1 cellular context compared by ENCODE assay signal in the genomic region with DNA sequence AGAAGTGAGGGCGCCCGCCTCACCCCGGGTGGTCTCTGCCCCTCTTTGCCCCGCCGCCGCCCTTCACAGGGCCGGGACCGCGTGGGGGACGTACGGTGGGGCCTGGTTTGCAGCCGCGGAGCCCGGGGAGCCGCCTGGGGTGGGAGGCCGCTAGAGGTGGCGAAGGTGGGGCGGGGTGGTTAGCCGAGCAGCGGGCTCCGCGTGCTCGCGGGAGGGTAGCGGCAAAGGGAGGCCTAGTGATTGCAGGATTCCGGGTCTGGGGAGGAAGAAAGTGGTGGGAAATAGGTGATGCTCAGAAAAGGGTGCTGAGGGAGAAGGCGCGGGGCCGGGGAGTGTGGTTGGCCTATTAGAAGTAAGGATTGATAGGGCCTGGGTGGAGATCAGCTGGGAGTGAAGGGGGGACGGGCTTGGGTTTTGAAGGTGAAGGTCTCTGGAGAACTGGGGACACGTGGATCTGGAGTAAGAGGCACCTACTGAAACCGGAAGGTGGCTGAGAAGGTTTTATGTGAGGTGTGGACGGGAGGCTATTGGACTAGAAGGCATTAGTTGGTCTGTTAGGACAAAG.
TF ChIP-seq lines count a peak whose summit lies in the region.

No MANE protein-coding gene starts in this region.

TF ChIP-seq in HEK293, 187 proteins besides CTCF, POLR2A, EP300 and RAD21 (continued from another document and continues in another):
- TF ChIP-seq, protein P1, sequence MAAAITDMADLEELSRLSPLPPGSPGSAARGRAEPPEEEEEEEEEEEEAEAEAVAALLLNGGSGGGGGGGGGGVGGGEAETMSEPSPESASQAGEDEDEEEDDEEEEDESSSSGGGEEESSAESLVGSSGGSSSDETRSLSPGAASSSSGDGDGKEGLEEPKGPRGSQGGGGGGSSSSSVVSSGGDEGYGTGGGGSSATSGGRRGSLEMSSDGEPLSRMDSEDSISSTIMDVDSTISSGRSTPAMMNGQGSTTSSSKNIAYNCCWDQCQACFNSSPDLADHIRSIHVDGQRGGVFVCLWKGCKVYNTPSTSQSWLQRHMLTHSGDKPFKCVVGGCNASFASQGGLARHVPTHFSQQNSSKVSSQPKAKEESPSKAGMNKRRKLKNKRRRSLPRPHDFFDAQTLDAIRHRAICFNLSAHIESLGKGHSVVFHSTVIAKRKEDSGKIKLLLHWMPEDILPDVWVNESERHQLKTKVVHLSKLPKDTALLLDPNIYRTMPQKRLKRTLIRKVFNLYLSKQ (tag by site-specific recombination; IDR thresholded peaks at IDR 0.05; ENCODE audit: borderline replicate concordance) = no peak
- TF ChIP-seq, protein P2, sequence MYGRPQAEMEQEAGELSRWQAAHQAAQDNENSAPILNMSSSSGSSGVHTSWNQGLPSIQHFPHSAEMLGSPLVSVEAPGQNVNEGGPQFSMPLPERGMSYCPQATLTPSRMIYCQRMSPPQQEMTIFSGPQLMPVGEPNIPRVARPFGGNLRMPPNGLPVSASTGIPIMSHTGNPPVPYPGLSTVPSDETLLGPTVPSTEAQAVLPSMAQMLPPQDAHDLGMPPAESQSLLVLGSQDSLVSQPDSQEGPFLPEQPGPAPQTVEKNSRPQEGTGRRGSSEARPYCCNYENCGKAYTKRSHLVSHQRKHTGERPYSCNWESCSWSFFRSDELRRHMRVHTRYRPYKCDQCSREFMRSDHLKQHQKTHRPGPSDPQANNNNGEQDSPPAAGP (tag by site-specific recombination; IDR thresholded peaks at IDR 0.05) = no peak
- no peak for TF ChIP-seq REPIN1 (tag by site-specific recombination; IDR thresholded peaks at IDR 0.05; ENCODE audit: low read depth)
- TF ChIP-seq ZFP37 (tag by site-specific recombination; IDR thresholded peaks at IDR 0.05) = no peak
- TF ChIP-seq GLI4 (tag by site-specific recombination; IDR thresholded peaks at IDR 0.05) = no peak
- TF ChIP-seq ZNF114 (tag by site-specific recombination; IDR thresholded peaks at IDR 0.05) = no peak
- no peak for TF ChIP-seq ZBTB48 (tag by site-specific recombination; IDR thresholded peaks at IDR 0.05)
- no peak for TF ChIP-seq ZNF837 (tag by site-specific recombination; IDR thresholded peaks at IDR 0.05)
- TF ChIP-seq, protein P3, sequence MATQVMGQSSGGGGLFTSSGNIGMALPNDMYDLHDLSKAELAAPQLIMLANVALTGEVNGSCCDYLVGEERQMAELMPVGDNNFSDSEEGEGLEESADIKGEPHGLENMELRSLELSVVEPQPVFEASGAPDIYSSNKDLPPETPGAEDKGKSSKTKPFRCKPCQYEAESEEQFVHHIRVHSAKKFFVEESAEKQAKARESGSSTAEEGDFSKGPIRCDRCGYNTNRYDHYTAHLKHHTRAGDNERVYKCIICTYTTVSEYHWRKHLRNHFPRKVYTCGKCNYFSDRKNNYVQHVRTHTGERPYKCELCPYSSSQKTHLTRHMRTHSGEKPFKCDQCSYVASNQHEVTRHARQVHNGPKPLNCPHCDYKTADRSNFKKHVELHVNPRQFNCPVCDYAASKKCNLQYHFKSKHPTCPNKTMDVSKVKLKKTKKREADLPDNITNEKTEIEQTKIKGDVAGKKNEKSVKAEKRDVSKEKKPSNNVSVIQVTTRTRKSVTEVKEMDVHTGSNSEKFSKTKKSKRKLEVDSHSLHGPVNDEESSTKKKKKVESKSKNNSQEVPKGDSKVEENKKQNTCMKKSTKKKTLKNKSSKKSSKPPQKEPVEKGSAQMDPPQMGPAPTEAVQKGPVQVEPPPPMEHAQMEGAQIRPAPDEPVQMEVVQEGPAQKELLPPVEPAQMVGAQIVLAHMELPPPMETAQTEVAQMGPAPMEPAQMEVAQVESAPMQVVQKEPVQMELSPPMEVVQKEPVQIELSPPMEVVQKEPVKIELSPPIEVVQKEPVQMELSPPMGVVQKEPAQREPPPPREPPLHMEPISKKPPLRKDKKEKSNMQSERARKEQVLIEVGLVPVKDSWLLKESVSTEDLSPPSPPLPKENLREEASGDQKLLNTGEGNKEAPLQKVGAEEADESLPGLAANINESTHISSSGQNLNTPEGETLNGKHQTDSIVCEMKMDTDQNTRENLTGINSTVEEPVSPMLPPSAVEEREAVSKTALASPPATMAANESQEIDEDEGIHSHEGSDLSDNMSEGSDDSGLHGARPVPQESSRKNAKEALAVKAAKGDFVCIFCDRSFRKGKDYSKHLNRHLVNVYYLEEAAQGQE (tag by site-specific recombination; IDR thresholded peaks at IDR 0.05) = no peak
- TF ChIP-seq, protein P4, sequence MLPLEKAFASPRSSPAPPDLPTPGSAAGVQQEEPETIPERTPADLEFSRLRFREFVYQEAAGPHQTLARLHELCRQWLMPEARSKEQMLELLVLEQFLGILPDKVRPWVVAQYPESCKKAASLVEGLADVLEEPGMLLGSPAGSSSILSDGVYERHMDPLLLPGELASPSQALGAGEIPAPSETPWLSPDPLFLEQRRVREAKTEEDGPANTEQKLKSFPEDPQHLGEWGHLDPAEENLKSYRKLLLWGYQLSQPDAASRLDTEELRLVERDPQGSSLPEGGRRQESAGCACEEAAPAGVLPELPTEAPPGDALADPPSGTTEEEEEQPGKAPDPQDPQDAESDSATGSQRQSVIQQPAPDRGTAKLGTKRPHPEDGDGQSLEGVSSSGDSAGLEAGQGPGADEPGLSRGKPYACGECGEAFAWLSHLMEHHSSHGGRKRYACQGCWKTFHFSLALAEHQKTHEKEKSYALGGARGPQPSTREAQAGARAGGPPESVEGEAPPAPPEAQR (tag by site-specific recombination; IDR thresholded peaks at IDR 0.05) = no peak
- TF ChIP-seq ZNF433 (tag by site-specific recombination; IDR thresholded peaks at IDR 0.05; ENCODE audit: low read depth) = no peak
- no peak for TF ChIP-seq SP7 (tag by site-specific recombination; IDR thresholded peaks at IDR 0.05)
- TF ChIP-seq ZNF274 (IDR thresholded peaks at IDR 0.05; ENCODE audit: low read length) = no peak
- TF ChIP-seq ZNF274 (tag by site-specific recombination; IDR thresholded peaks at IDR 0.05; ENCODE audit: borderline replicate concordance) = no peak
- no peak for TF ChIP-seq ZNF843 (tag by site-specific recombination; IDR thresholded peaks at IDR 0.05)
- TF ChIP-seq ZNF140 (tag by site-specific recombination; IDR thresholded peaks at IDR 0.05) = no peak
- no peak for TF ChIP-seq HOXA7 (CRISPR knock-in tag; IDR thresholded peaks at IDR 0.05; ENCODE audit: borderline replicate concordance)
- TF ChIP-seq ZNF830 (tag by site-specific recombination; IDR thresholded peaks at IDR 0.05; ENCODE audit: low read depth) = no peak
- TF ChIP-seq, protein P5, sequence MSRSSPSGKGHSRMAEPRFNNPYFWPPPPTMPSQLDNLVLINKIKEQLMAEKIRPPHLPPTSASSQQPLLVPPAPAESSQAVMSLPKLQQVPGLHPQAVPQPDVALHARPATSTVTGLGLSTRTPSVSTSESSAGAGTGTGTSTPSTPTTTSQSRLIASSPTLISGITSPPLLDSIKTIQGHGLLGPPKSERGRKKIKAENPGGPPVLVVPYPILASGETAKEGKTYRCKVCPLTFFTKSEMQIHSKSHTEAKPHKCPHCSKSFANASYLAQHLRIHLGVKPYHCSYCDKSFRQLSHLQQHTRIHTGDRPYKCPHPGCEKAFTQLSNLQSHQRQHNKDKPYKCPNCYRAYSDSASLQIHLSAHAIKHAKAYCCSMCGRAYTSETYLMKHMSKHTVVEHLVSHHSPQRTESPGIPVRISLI (tag by site-specific recombination; IDR thresholded peaks at IDR 0.05) = no peak
- TF ChIP-seq ZNF530 (tag by site-specific recombination; IDR thresholded peaks at IDR 0.05; ENCODE audit: low read depth) = no peak
- TF ChIP-seq ZNF146 (tag by site-specific recombination; IDR thresholded peaks at IDR 0.05) = no peak
- no peak for TF ChIP-seq ZNF121 (tag by site-specific recombination; IDR thresholded peaks at IDR 0.05)
- no peak for TF ChIP-seq ZNF558 (tag by site-specific recombination; IDR thresholded peaks at IDR 0.05)
- no peak for TF ChIP-seq SCRT1 (tag by site-specific recombination; IDR thresholded peaks at IDR 0.05; ENCODE audit: borderline replicate concordance)
- TF ChIP-seq ZFHX2 (tag by site-specific recombination; conservative IDR thresholded peaks at IDR 0.05) = 0 out of 2 replicates have a peak, but pooled peaks have one; percentile 3
- TF ChIP-seq ZNF660 (tag by site-specific recombination; IDR thresholded peaks at IDR 0.05) = 0 out of 2 replicates have a peak, but pooled peaks have one; percentile 24
- TF ChIP-seq ZNF501 (tag by site-specific recombination; IDR thresholded peaks at IDR 0.05) = 0 out of 2 replicates have a peak, but pooled peaks have one; percentile 37
- no peak for TF ChIP-seq ZNF112 (tag by site-specific recombination; IDR thresholded peaks at IDR 0.05)
- TF ChIP-seq, protein P6, sequence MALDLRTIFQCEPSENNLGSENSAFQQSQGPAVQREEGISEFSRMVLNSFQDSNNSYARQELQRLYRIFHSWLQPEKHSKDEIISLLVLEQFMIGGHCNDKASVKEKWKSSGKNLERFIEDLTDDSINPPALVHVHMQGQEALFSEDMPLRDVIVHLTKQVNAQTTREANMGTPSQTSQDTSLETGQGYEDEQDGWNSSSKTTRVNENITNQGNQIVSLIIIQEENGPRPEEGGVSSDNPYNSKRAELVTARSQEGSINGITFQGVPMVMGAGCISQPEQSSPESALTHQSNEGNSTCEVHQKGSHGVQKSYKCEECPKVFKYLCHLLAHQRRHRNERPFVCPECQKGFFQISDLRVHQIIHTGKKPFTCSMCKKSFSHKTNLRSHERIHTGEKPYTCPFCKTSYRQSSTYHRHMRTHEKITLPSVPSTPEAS (tag by site-specific recombination; IDR thresholded peaks at IDR 0.05) = peak; percentile 51; the same call in 1 of the 2 replicates
- no peak for TF ChIP-seq ZNF133 (tag by site-specific recombination; IDR thresholded peaks at IDR 0.05)
- TF ChIP-seq, protein P7, sequence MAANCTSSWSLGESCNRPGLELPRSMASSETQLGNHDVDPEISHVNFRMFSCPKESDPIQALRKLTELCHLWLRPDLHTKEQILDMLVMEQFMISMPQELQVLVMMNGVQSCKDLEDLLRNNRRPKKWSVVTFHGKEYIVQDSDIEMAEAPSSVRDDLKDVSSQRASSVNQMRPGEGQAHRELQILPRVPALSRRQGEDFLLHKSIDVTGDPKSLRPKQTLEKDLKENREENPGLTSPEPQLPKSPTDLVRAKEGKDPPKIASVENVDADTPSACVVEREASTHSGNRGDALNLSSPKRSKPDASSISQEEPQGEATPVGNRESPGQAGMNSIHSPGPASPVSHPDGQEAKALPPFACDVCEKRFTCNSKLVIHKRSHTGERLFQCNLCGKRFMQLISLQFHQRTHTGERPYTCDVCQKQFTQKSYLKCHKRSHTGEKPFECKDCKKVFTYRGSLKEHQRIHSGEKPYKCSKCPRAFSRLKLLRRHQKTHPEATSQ (tag by site-specific recombination; IDR thresholded peaks at IDR 0.05) = no peak
- TF ChIP-seq ZNF792 (tag by site-specific recombination; IDR thresholded peaks at IDR 0.05) = no peak
- TF ChIP-seq GLIS2 (tag by site-specific recombination; IDR thresholded peaks at IDR 0.05) = peak; percentile 66
- TF ChIP-seq ZNF157 (tag by site-specific recombination; IDR thresholded peaks at IDR 0.05) = no peak
- no peak for TF ChIP-seq ZNF426 (tag by site-specific recombination; IDR thresholded peaks at IDR 0.05)
- TF ChIP-seq, protein P8, sequence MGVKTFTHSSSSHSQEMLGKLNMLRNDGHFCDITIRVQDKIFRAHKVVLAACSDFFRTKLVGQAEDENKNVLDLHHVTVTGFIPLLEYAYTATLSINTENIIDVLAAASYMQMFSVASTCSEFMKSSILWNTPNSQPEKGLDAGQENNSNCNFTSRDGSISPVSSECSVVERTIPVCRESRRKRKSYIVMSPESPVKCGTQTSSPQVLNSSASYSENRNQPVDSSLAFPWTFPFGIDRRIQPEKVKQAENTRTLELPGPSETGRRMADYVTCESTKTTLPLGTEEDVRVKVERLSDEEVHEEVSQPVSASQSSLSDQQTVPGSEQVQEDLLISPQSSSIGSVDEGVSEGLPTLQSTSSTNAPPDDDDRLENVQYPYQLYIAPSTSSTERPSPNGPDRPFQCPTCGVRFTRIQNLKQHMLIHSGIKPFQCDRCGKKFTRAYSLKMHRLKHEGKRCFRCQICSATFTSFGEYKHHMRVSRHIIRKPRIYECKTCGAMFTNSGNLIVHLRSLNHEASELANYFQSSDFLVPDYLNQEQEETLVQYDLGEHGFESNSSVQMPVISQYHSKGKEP (tag by site-specific recombination; IDR thresholded peaks at IDR 0.05) = no peak
- TF ChIP-seq ZNF19 (tag by site-specific recombination; IDR thresholded peaks at IDR 0.05; ENCODE audit: low read depth) = no peak
- no peak for TF ChIP-seq ZNF548 (tag by site-specific recombination; IDR thresholded peaks at IDR 0.05)
- no peak for TF ChIP-seq ZNF394 (tag by site-specific recombination; IDR thresholded peaks at IDR 0.05; ENCODE audit: borderline replicate concordance)
- TF ChIP-seq ZNF16 (tag by site-specific recombination; IDR thresholded peaks at IDR 0.05; ENCODE audit: low read depth) = no peak
- TF ChIP-seq, protein P9, sequence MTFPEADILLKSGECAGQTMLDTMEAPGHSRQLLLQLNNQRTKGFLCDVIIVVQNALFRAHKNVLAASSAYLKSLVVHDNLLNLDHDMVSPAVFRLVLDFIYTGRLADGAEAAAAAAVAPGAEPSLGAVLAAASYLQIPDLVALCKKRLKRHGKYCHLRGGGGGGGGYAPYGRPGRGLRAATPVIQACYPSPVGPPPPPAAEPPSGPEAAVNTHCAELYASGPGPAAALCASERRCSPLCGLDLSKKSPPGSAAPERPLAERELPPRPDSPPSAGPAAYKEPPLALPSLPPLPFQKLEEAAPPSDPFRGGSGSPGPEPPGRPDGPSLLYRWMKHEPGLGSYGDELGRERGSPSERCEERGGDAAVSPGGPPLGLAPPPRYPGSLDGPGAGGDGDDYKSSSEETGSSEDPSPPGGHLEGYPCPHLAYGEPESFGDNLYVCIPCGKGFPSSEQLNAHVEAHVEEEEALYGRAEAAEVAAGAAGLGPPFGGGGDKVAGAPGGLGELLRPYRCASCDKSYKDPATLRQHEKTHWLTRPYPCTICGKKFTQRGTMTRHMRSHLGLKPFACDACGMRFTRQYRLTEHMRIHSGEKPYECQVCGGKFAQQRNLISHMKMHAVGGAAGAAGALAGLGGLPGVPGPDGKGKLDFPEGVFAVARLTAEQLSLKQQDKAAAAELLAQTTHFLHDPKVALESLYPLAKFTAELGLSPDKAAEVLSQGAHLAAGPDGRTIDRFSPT (tag by site-specific recombination; IDR thresholded peaks at IDR 0.05) = no peak
- TF ChIP-seq ZNF354C (tag by site-specific recombination; IDR thresholded peaks at IDR 0.05; ENCODE audit: borderline replicate concordance, low read depth) = no peak
- TF ChIP-seq BCL11A (tag by site-specific recombination; IDR thresholded peaks at IDR 0.05; ENCODE audit: low read depth) = no peak
- no peak for TF ChIP-seq GLI2 (tag by site-specific recombination; IDR thresholded peaks at IDR 0.05; ENCODE audit: borderline replicate concordance, low read depth)
- TF ChIP-seq ZNF670 (tag by site-specific recombination; IDR thresholded peaks at IDR 0.05; ENCODE audit: low read depth) = no peak
- TF ChIP-seq ZNF2 (tag by site-specific recombination; IDR thresholded peaks at IDR 0.05) = no peak
- TF ChIP-seq ZNF175 (tag by site-specific recombination; IDR thresholded peaks at IDR 0.05) = no peak
- TF ChIP-seq ZNF624 (tag by site-specific recombination; IDR thresholded peaks at IDR 0.05) = no peak
- 0 out of 2 replicates have a peak, but pooled peaks have one; percentile 35 for TF ChIP-seq ZIC2 (tag by site-specific recombination; IDR thresholded peaks at IDR 0.05)
- 0 out of 2 replicates have a peak, but pooled peaks have one; percentile 22 for TF ChIP-seq YY1 (tag by site-specific recombination; IDR thresholded peaks at IDR 0.05)
- TF ChIP-seq SETDB1 (IDR thresholded peaks at IDR 0.05; ENCODE audit: insufficient read length, low read length) = no peak
- TF ChIP-seq WT1 (tag by site-specific recombination; IDR thresholded peaks at IDR 0.05) = peak; percentile 26; the same call in 1 of the 2 replicates
- TF ChIP-seq ZNF223 (tag by site-specific recombination; IDR thresholded peaks at IDR 0.05) = no peak
- no peak for TF ChIP-seq ZNF596 (tag by site-specific recombination; IDR thresholded peaks at IDR 0.05)
